Comparison of ENCODE assay signal across 8 cellular contexts in genomic region chr15:77024273-77025065, GRCh38. TPM values are rescaled to one million over a fixed set of nuclear protein-coding genes. Genes with fewer than 3 reads are reported as not detected.
DNase-seq lines count a peak whose midpoint lies in the region; ATAC-seq and TF ChIP-seq lines count a peak whose summit lies in the region.

No MANE protein-coding gene starts in this region.

- no peaks in the 10 kb centered on the region for H3K79me2 ChIP-seq in DOHH2 (ENCODE audit: control insufficient read depth, low read length)

- H3K4me1 ChIP-seq in DOHH2 (ENCODE audit: control insufficient read depth, low read length) (no peaks in the 10 kb centered on the region), adipocyte (ENCODE audit: control insufficient read depth, insufficient read depth, low read length) (peaks cover 14% of the 10 kb centered on the region)

- intact Hi-C loops in left cardiac atrium (cut with DNase I), result loop anchor here in 1 of 2 donors (10.0 kb wide), 1 partner anchor 520 kb away; no protein-coding TSS in a partner anchor

- peaks cover 52% of the 10 kb centered on the region for H3K4me1 Mint-ChIP-seq in T-helper 1 cell treated with Interleukin-12 subunit alpha and Interleukin-12 subunit beta and Interleukin-4 antibody, amounts not matched to agents 30 μg/mL and 1 μg/mL, for 36 hours (ENCODE audit: low read depth)

- H3K27me3 ChIP-seq in DOHH2 (ENCODE audit: control insufficient read depth, low read length), result no peaks in the 10 kb centered on the region
- no peaks in the 10 kb centered on the region for H3K27me3 ChIP-seq in adipocyte (replicated peaks; ENCODE audit: control insufficient read depth, insufficient read depth, low read length)

- H3K9me3 Mint-ChIP-seq in T-helper 1 cell treated with Interleukin-12 subunit alpha and Interleukin-12 subunit beta and Interleukin-4 antibody, amounts not matched to agents 30 μg/mL and 1 μg/mL, for 36 hours, result no peaks in the 10 kb centered on the region

- peak; percentile 80 for DNase-seq in KBM-7
- peak; percentile 77 for DNase-seq in adipocyte (ENCODE audit: low read depth)
- DNase-seq in left cardiac atrium, result peak; percentile 69
- no peak for DNase-seq in retinal pigment epithelial cell (ENCODE audit: low read depth)

- no peak overlapping the region for H3K4me3 Mint-ChIP-seq in T-helper 1 cell treated with Interleukin-12 subunit alpha and Interleukin-12 subunit beta and Interleukin-4 antibody, amounts not matched to agents 30 μg/mL and 1 μg/mL, for 36 hours

- H3K36me3 ChIP-seq in DOHH2 (ENCODE audit: control insufficient read depth, low read length) (no peaks in the 10 kb centered on the region), adipocyte (ENCODE audit: control insufficient read depth, insufficient read depth, low read length, severe bottlenecking) (no peaks in the 10 kb centered on the region)

- H3K36me3 Mint-ChIP-seq in T-helper 1 cell treated with Interleukin-12 subunit alpha and Interleukin-12 subunit beta and Interleukin-4 antibody, amounts not matched to agents 30 μg/mL and 1 μg/mL, for 36 hours (ENCODE audit: low read depth), result peaks cover 40% of the 10 kb centered on the region

- no peak overlapping the region for H3K4me2 ChIP-seq in DOHH2 (ENCODE audit: low read length)

- peak overlapping the region; percentile 71 for H3K27ac Mint-ChIP-seq in T-helper 1 cell treated with Interleukin-12 subunit alpha and Interleukin-12 subunit beta and Interleukin-4 antibody, amounts not matched to agents 30 μg/mL and 1 μg/mL, for 36 hours

- no peak overlapping the region for H3K4me3 ChIP-seq in DOHH2 (ENCODE audit: low read length)
- no peak overlapping the region for H3K4me3 ChIP-seq in adipocyte (ENCODE audit: low read length)
- H3K4me3 ChIP-seq in retinal pigment epithelial cell (ENCODE audit: low read length), result no peak overlapping the region

- no peaks in the 10 kb centered on the region for H3K27me3 Mint-ChIP-seq in T-helper 1 cell treated with Interleukin-12 subunit alpha and Interleukin-12 subunit beta and Interleukin-4 antibody, amounts not matched to agents 30 μg/mL and 1 μg/mL, for 36 hours (ENCODE audit: low read depth)

- no peaks in the 10 kb centered on the region for H3K9me2 ChIP-seq in DOHH2 (replicated peaks; ENCODE audit: control insufficient read depth, low read length)

- in situ Hi-C loops in KBM-7 (cut with MboI; ENCODE audit: low pct_unique_long_range_greater_than_20kb, low sequenced_read_pairs), result no loop called here

- no peaks in the 10 kb centered on the region for H3F3A ChIP-seq in DOHH2 (ENCODE audit: control insufficient read depth, insufficient read depth)

- peak; percentile 47 to 64 for ATAC-seq in left cardiac atrium
- no peak for ATAC-seq in GM18907 (IDR thresholded peaks at IDR 0.05; ENCODE audit: unreplicated experiment)
- ATAC-seq in GM21717 (IDR thresholded peaks at IDR 0.05; ENCODE audit: unreplicated experiment), result no peak

- H3K9me3 ChIP-seq in DOHH2 (ENCODE audit: control insufficient read depth, insufficient read depth, low read length) (no peaks in the 10 kb centered on the region), adipocyte (ENCODE audit: control insufficient read depth, low read length) (no peaks in the 10 kb centered on the region)

- H3K9ac ChIP-seq in adipocyte (ENCODE audit: low read length), result no peak overlapping the region

- peak; percentile 97 for TF ChIP-seq CTCF in DOHH2 (IDR thresholded peaks at IDR 0.05; ENCODE audit: low read depth, low read length, poor library complexity, severe bottlenecking)
- TF ChIP-seq CTCF in retinal pigment epithelial cell (conservative IDR thresholded peaks at IDR 0.05; ENCODE audit: low read depth, low read length), result peak; percentile 93

- no peaks in the 10 kb centered on the region for H4K20me1 ChIP-seq in DOHH2 (ENCODE audit: control insufficient read depth, insufficient read depth, low read depth, low read length)

- no peak overlapping the region for H3K27ac ChIP-seq in DOHH2 (ENCODE audit: low read depth, low read length)

RNA-seq across cellular contexts. Expression of gene PSTPIP1, which starts 29.5 kb away (rescaled TPM):
- total RNA-seq in left cardiac atrium, result 10 to 100 TPM in 1 of 2 donors, 1 to 10 TPM in 1; 6.1 to 14.1 TPM

RNA-seq across cellular contexts. Expression of gene TSPAN3, which starts 46.4 kb away (rescaled TPM):
- total RNA-seq in left cardiac atrium, result 100 to 1,000 TPM; 143 to 151 TPM

Comparison
In these comparisons a context has a peak if more than half of its experiments do, and no peak if none do; other contexts are left out.
1. ATAC-seq: peak in left cardiac atrium (2 of 2); none in GM18907 (single experiment) and GM21717 (single experiment).